ENCODE assay signal across 20 cellular contexts in the genomic region with DNA sequence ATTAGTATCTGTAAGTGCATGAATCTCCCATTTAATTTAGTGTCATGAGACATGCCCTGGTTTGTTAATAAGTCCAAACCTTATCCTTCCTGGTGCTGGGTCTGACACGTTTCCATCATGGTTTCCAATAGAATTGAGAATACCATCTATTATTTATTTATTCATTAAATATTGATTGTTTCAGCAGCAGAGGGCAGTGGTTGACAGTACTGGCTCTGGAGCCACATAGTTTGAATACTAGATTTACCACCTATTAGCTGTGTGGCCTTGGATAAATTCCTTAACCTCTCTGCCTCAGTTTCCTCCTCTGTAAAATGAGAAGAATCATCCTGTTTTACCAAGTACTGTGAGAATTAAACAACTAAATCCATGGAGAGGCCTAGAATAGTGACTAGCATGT. TPM values are rescaled to one million over a fixed set of nuclear protein-coding genes. Genes with fewer than 3 reads are reported as not detected.
DNase-seq lines count a peak whose midpoint lies in the region; ATAC-seq, FAIRE-seq and TF ChIP-seq lines count a peak whose summit lies in the region.
"Had no signal": no experiment of that assay in that cellular context is flagged by ENCODE, and none has a peak within 500 bp of the region (broad histone marks: within the 10 kb centered on the region; RNA-seq: fewer than 3 reads in every experiment).

No MANE protein-coding gene starts in this region.

- no TSS peak for BruUV-seq in K562 (replicated peaks; lab: Mats Ljungman, UMichigan)

- ATAC-seq in K562 (no peak), HG03378 (IDR thresholded peaks at IDR 0.05; ENCODE audit: unreplicated experiment) (no peak)
- ATAC-seq: activated CD8-positive, alpha-beta T cell treated with anti-CD3 and anti-CD28 coated beads, Interleukin-2, amount 10 ng/mL, durations not matched to agents 7 days and 5 days had no signal

- H4K20me1 ChIP-seq in Karpas-422 (ENCODE audit: insufficient read depth, low read depth, low read length): no peaks in the 10 kb centered on the region
- H4K20me1 ChIP-seq in K562 (replicated peaks; ENCODE audit: control insufficient read depth, insufficient read depth, low read length): no peaks in the 10 kb centered on the region

- H3K36me3 ChIP-seq in Karpas-422 (ENCODE audit: insufficient read depth, low read length) (no peaks in the 10 kb centered on the region), K562 (ENCODE audit: control insufficient read depth, insufficient read depth, low read length) (no peaks in the 10 kb centered on the region)
- H3K36me3 ChIP-seq: neutrophil, thyroid gland had no signal

- FAIRE-seq in K562 (lab: Jason Lieb, UNC): no peak
- no peak for FAIRE-seq in urothelium cell line (lab: Jason Lieb, UNC)
- FAIRE-seq: endothelial cell of umbilical vein, islet of Langerhans had no signal

- H3K9ac ChIP-seq in Karpas-422 (ENCODE audit: low read length) (no peak overlapping the region), K562 (ENCODE audit: insufficient read depth in 1 of 2, low read depth in 2 of 2, low read length in 2 of 2) (no peak overlapping the region)

- H3K4me1 ChIP-seq in Karpas-422 (ENCODE audit: low read length): peaks cover 6% of the 10 kb centered on the region; the same call in 1 of the 2 replicates
- H3K4me1 ChIP-seq in K562 (replicated peaks in 1 of 2; ENCODE audit: control insufficient read depth in 2 of 2, insufficient read depth in 2 of 2, low read length in 2 of 2): no peaks in the 10 kb centered on the region

- peak; percentile 20 to 42; a peak in 3 of 4 replicates for TF ChIP-seq RAD21 in K562 (CRISPR knock-in tag; conservative IDR thresholded peaks at IDR 0.05 in 1 of 2, IDR thresholded peaks at IDR 0.05 in 1 of 2)

- H3K4me3 ChIP-seq in Karpas-422 (ENCODE audit: low read length) (no peak overlapping the region), K562 (no peak overlapping the region)
- H3K4me3 ChIP-seq: thyroid gland had no signal

- TF ChIP-seq CTCF in K562 (IDR thresholded peaks at IDR 0.05 in 2 of 3, conservative IDR thresholded peaks at IDR 0.05 in 1 of 3; ENCODE audit: insufficient read depth in 2 of 3, low read depth in 1 of 3, low read length in 3 of 3): peak in 1 of 3 experiments; percentile 11; a peak in 2 of 6 replicates

- H3K79me2 ChIP-seq in Karpas-422 (ENCODE audit: low read length) (no peaks in the 10 kb centered on the region), K562 (ENCODE audit: control insufficient read depth, insufficient read depth, low read length) (no peaks in the 10 kb centered on the region)

- H3K27me3 ChIP-seq in Karpas-422 (ENCODE audit: low read length): no peaks in the 10 kb centered on the region
- H3K27me3 ChIP-seq in K562 (ENCODE audit: control insufficient read depth in 2 of 2, insufficient read depth in 2 of 2, low read length in 2 of 2): no peaks in the 10 kb centered on the region
- H3K27me3 ChIP-seq: thyroid gland had no signal

- H3K4me2 ChIP-seq in Karpas-422 (ENCODE audit: low read depth, low read length, poor library complexity, severe bottlenecking): no peak overlapping the region
- no peak overlapping the region for H3K4me2 ChIP-seq in K562 (ENCODE audit: insufficient read depth, low read length)

- H2AFZ ChIP-seq in Karpas-422 (ENCODE audit: low read length) (no peak overlapping the region), K562 (ENCODE audit: low read depth, low read length) (no peak overlapping the region)

- in situ Hi-C loops in K562 (cut with MboI): no loop called here

- H3K27ac ChIP-seq in Karpas-422 (ENCODE audit: low read length) (no peak overlapping the region), K562 (ENCODE audit: extremely low read depth, low read depth, low read length) (no peak overlapping the region)
- H3K27ac ChIP-seq: neutrophil, thyroid gland had no signal

- no peaks in the 10 kb centered on the region for H3K9me3 ChIP-seq in Karpas-422 (ENCODE audit: low read length)
- H3K9me3 ChIP-seq in K562 (replicated peaks; ENCODE audit: control insufficient read depth, insufficient read depth, low read depth, low read length): no peaks in the 10 kb centered on the region
- H3K9me3 ChIP-seq: neutrophil, thyroid gland had no signal

- H3K9me1 ChIP-seq in K562 (ENCODE audit: control insufficient read depth, insufficient read depth, low read length): no peaks in the 10 kb centered on the region

- TF ChIP-seq EP300 in K562 (IDR thresholded peaks at IDR 0.05; ENCODE audit: low read length): no peak

- intact Hi-C loops in K562 (cut with micrococcal nuclease): loop anchor here (10.0 kb wide), 1 partner anchor 279 kb away; no protein-coding TSS in a partner anchor

- DNase-seq in NCI-H1694 (lab: John Stamatoyannopoulos, UW) (peak; percentile 5), NCI-H1694 treated with DMSO at 0.1 percent for 48 hours (lab: John Stamatoyannopoulos, UW) (no peak), Karpas-422 (peak; percentile 64), K562 (ENCODE audit: extremely low read depth in 1 of 4, low spot score in 3 of 4) (no peak), lung microvascular endothelial cell (ENCODE audit: low read depth in 2 of 2) (peak; percentile 9 to 39), UCSD-AML1 (lab: John Stamatoyannopoulos, UW; ENCODE audit: unreplicated experiment) (no peak), urothelium cell line (ENCODE audit: low spot score) (no peak)
- DNase-seq: activated CD8-positive, alpha-beta T cell treated with anti-CD3 and anti-CD28 coated beads, Interleukin-2, amount 10 ng/mL, durations not matched to agents 7 days and 5 days; CD8-positive, alpha-beta memory T cell; cerebellar nuclear complex; H7; NCI-H1048; NCI-H345; stimulated activated CD4-positive, alpha-beta T cell treated with anti-CD3 and anti-CD28 coated beads, Interleukin-4, amount 100 ng/mL, for 1 hour; thyroid gland had no signal

- H3K9me2 ChIP-seq in Karpas-422 (replicated peaks; ENCODE audit: insufficient read depth, low read length): no peaks in the 10 kb centered on the region

- POLR2A ChIA-PET in K562 (lab: Yijun Ruan, JAX): no interaction called here

- no peak for TF ChIP-seq POLR2A in K562 (conservative IDR thresholded peaks at IDR 0.05)

- CTCF ChIA-PET in K562 (lab: Yijun Ruan, JAX; ENCODE audit: low intra/inter-chr PET ratio): interaction anchor here (0.6 kb wide), 1 partner anchor 172 kb away, joined by 3 read pairs; no protein-coding TSS in a partner anchor

- 0% methylated on average over 1 of the region's 1 CpG for WGBS in K562 (ENCODE audit: insufficient coverage, low coverage, missing lambda C conversion rate)

TF ChIP-seq in K562, 482 proteins besides CTCF, POLR2A, EP300 and RAD21:
- TF ChIP-seq ERF (CRISPR knock-in tag; IDR thresholded peaks at IDR 0.05): no peak
- TF ChIP-seq EGR1 (conservative IDR thresholded peaks at IDR 0.05): no peak
- no peak for TF ChIP-seq NCOA4 (IDR thresholded peaks at IDR 0.05; ENCODE audit: partially characterized antibody)
- TF ChIP-seq LARP7 (IDR thresholded peaks at IDR 0.05): no peak
- no peak for TF ChIP-seq ETV5 (CRISPR knock-in tag; IDR thresholded peaks at IDR 0.05; ENCODE audit: low read depth)
- no peak for TF ChIP-seq ARID2 (IDR thresholded peaks at IDR 0.05)
- TF ChIP-seq GTF2F1 (IDR thresholded peaks at IDR 0.05; ENCODE audit: low read depth, low read length): no peak

RNA-seq across cellular contexts. Expression of a gene that starts 0.9 kb away (rescaled TPM):
- total RNA-seq in Karpas-422 (2014; rRNA removed; shearing (Covaris generic); ENCODE audit: low replicate concordance): not detected in 2 replicates
- total RNA-seq in K562 (2011; cell fraction: chromatin; rRNA removed; ENCODE audit: low replicate concordance): not detected in 2 replicates
- not detected in 2 replicates for total RNA-seq in K562 (2011; cell fraction: nucleolus; rRNA removed)
- not detected in 2 replicates for total RNA-seq in K562 (2011; cell fraction: nucleoplasm; rRNA removed)
- total RNA-seq in K562 (2014; rRNA removed): not detected in 2 replicates
- not detected in 2 replicates for total RNA-seq in K562 (2014; rRNA removed; fragmentation: Illumina TruSeq; extraction: Trizol)
- total RNA-seq in K562 (2015; rRNA removed; fragmentation: Illumina TruSeq; extraction: Trizol): not detected in 2 replicates
- total RNA-seq in K562 (2021): not detected in 2 replicates
- polyA plus RNA-seq in K562 (2011; rRNA removed): not detected in 2 replicates
- not detected in 2 replicates for polyA plus RNA-seq in K562 (2011; cell fraction: cytosol; rRNA removed)
- not detected in 2 replicates for polyA plus RNA-seq in K562 (2011; cell fraction: nucleus; rRNA removed)
- polyA plus RNA-seq in K562 (2012): 0.32 and 1.1 TPM in 2 replicates
- polyA plus RNA-seq in K562 (2014; fragmentation: Illumina TruSeq; extraction: Trizol): not detected in 2 replicates
- under 1 TPM in 1 of 2 experiments, not detected in 1; 0.10 TPM for polyA plus RNA-seq in K562 (2014; fragmentation: Nextera tagmentation; extraction: Ambion mirVana)
- polyA plus RNA-seq in K562 (2014; rRNA removed): not detected in 2 replicates
- not detected in 2 replicates for polyA minus RNA-seq in K562 (2011; rRNA and poly(A)+ RNA removed)
- polyA minus RNA-seq in K562 (2011; cell fraction: cytosol; rRNA and poly(A)+ RNA removed): not detected in 2 replicates
- polyA minus RNA-seq in K562 (2011; cell fraction: nucleus; rRNA and poly(A)+ RNA removed): not detected in 2 replicates
- 5.7 and 10.5 TPM in 2 replicates for total RNA-seq in lung microvascular endothelial cell
- total RNA-seq: A673; activated CD8-positive, alpha-beta T cell treated with anti-CD3 and anti-CD28 coated beads, Interleukin-2, amount 10 ng/mL, durations not matched to agents 7 days and 5 days; CD8-positive, alpha-beta memory T cell; endothelial cell of umbilical vein; H7 had no signal
- polyA plus RNA-seq: CD8-positive, alpha-beta memory T cell had no signal

Comparison
In these comparisons a context has a peak if more than half of its experiments do, and no peak if none do; other contexts are left out.
1. DNase-seq: peak in NCI-H1694 (single experiment), Karpas-422 (single experiment) and lung microvascular endothelial cell (2 of 2); none in NCI-H1694 treated with DMSO at 0.1 percent for 48 hours (single experiment), K562 (0 of 4), UCSD-AML1 (single experiment) and urothelium cell line (single experiment).